Comparison of ENCODE assay signal across 8 cellular contexts in the genomic region with DNA sequence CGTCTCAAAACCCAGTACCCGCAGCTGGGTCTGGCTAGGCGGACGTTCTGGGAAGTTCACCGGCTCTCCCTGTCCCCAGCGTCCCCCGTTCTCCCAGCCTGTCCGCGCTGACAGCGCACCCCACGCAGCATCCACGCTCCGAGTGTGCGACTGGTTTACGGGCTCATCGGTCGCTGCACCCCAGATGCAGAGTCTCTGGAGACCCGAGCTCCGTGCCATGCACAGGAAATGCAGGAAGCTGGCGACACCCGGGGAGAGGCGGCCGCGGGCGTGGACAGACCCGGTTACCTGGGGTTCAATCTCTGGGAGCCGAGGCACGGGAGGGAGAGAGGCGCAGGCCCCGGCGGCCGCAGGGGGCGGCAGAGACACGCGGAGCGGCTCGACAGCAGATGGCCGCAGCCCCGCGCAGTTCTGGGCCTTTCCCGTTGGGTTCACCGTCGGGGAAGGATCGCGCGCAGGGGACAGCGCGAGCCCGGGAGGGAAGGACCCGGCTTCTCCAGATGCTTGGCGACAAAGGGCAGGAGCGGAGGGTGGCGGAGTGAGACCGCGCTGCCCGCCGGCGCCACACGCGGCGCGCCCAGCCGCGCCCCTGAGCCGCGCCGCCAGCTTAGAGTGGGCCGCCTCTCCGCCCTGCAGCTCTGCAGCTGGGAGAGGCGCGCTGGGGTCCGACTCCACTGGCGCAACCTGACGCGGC. TPM values are rescaled to one million over a fixed set of nuclear protein-coding genes. Genes with fewer than 3 reads are reported as not detected.
A peak's percentile ranks its signal among the peaks of the same experiment; 100 is the strongest.
DNase-seq lines count a peak whose midpoint lies in the region; ATAC-seq and TF ChIP-seq lines count a peak whose summit lies in the region.

No MANE protein-coding gene starts in this region.

- CTCF ChIA-PET in activated naive CD4-positive, alpha-beta T cell treated with anti-CD3 and anti-CD28 coated beads for 36 hours (lab: Charles Lee) = interaction anchor here (0.7 to 4.6 kb wide), 10 partner anchors 10 to 234 kb away, joined by 3 to 45 read pairs (median 4); a partner anchor contains a TSS

- TF ChIP-seq POLR2A in tibial nerve (IDR thresholded peaks at IDR 0.05) = peak in 1 of 2 donors; percentile 17

- peak; percentile 75 for ATAC-seq in GM21528 (IDR thresholded peaks at IDR 0.05; ENCODE audit: low FRiP score, unreplicated experiment)

- H3K36me3 ChIP-seq in SJSA1 (peaks cover 52% of the 10 kb centered on the region), tibial nerve (peaks cover 0 to 9% (median 0%) of the 10 kb centered on the region in 3 donors)

- H3K4me3 ChIP-seq in SJSA1 = peak overlapping the region; percentile 91
- H3K4me3 ChIP-seq in tibial nerve = peak overlapping the region; percentile 48 to 84 (median 74)

- H3K4me1 Mint-ChIP-seq in IgD-negative memory B cell (peaks cover 5 to 6% (median 5%) of the 10 kb centered on the region in 3 donors), osteocyte (ENCODE audit: unreplicated experiment) (peaks cover 14% of the 10 kb centered on the region)
- peaks cover 4% of the 10 kb centered on the region for H3K4me1 Mint-ChIP-seq in activated naive CD4-positive, alpha-beta T cell treated with anti-CD3 and anti-CD28 coated beads for 36 hours (ENCODE audit: low read depth)

- H3K27me3 ChIP-seq in SJSA1 (replicated peaks) (no peaks in the 10 kb centered on the region), tibial nerve (peaks cover 0 to 55% of the 10 kb centered on the region in 2 donors)

- H3K27ac ChIP-seq in SJSA1 = peak overlapping the region; percentile 67
- H3K27ac ChIP-seq in tibial nerve = peak overlapping the region; percentile 73 to 90 (median 80)

- H3K36me3 Mint-ChIP-seq in IgD-negative memory B cell (no peaks in the 10 kb centered on the region), osteocyte (ENCODE audit: unreplicated experiment) (no peaks in the 10 kb centered on the region)
- no peaks in the 10 kb centered on the region for H3K36me3 Mint-ChIP-seq in activated naive CD4-positive, alpha-beta T cell treated with anti-CD3 and anti-CD28 coated beads for 36 hours (ENCODE audit: low read depth)

- peaks cover 25% of the 10 kb centered on the region for H3K27me3 Mint-ChIP-seq in IgD-negative memory B cell
- H3K27me3 Mint-ChIP-seq in activated naive CD4-positive, alpha-beta T cell treated with anti-CD3 and anti-CD28 coated beads for 36 hours (ENCODE audit: low read depth) = peaks cover 50% of the 10 kb centered on the region
- H3K27me3 Mint-ChIP-seq in osteocyte (ENCODE audit: unreplicated experiment) = no peaks in the 10 kb centered on the region

- H3K4me1 ChIP-seq in SJSA1 (replicated peaks) = peaks cover 30% of the 10 kb centered on the region
- peaks cover 0 to 40% (median 15%) of the 10 kb centered on the region in 4 donors for H3K4me1 ChIP-seq in tibial nerve

- H3K9me3 ChIP-seq in SJSA1 (replicated peaks) (no peaks in the 10 kb centered on the region), tibial nerve (no peaks in the 10 kb centered on the region)

- peak overlapping the region; percentile 62 to 93 (median 82) for H3K27ac Mint-ChIP-seq in IgD-negative memory B cell
- no peak overlapping the region for H3K27ac Mint-ChIP-seq in activated naive CD4-positive, alpha-beta T cell treated with anti-CD3 and anti-CD28 coated beads for 36 hours
- peak overlapping the region; percentile 75 for H3K27ac Mint-ChIP-seq in osteocyte (ENCODE audit: unreplicated experiment)

- no peaks in the 10 kb centered on the region for H3K9me3 Mint-ChIP-seq in IgD-negative memory B cell
- H3K9me3 Mint-ChIP-seq in activated naive CD4-positive, alpha-beta T cell treated with anti-CD3 and anti-CD28 coated beads for 36 hours = no peaks in the 10 kb centered on the region
- H3K9me3 Mint-ChIP-seq in osteocyte (ENCODE audit: unreplicated experiment) = no peaks in the 10 kb centered on the region

- no peak for TF ChIP-seq EP300 in tibial nerve (IDR thresholded peaks at IDR 0.05)

- peak; percentile 91 for TF ChIP-seq CTCF in osteocyte (IDR thresholded peaks at IDR 0.05)
- peak; percentile 83 to 93 (median 91) for TF ChIP-seq CTCF in tibial nerve (IDR thresholded peaks at IDR 0.05)

- H3K4me3 Mint-ChIP-seq in IgD-negative memory B cell (peak overlapping the region; percentile 88 to 95 (median 93)), osteocyte (ENCODE audit: unreplicated experiment) (peak overlapping the region; percentile 87)
- peak overlapping the region; percentile 79 for H3K4me3 Mint-ChIP-seq in activated naive CD4-positive, alpha-beta T cell treated with anti-CD3 and anti-CD28 coated beads for 36 hours

- WGBS in tibial nerve, 2 donors = 3 to 8% methylated on average over 2 to 48 of the region's 75 CpGs

- intact Hi-C loops in activated naive CD4-positive, alpha-beta T cell treated with anti-CD3 and anti-CD28 coated beads for 36 hours (cut with micrococcal nuclease) = loop anchor here (1.0 kb wide), 3 partner anchors 36 to 222 kb away; a partner anchor contains a TSS

- DNase-seq in DMS53 (lab: John Stamatoyannopoulos, UW) (peak; percentile 91), SJSA1 (ENCODE audit: low read depth in 1 of 2, low spot score in 2 of 2) (peak; percentile 87 to 93), glomerular visceral epithelial cell (ENCODE audit: extremely low spot score) (peak; percentile 78), osteocyte (ENCODE audit: extremely low spot score, unreplicated experiment) (peak; percentile 91), tibial nerve (ENCODE audit: low spot score in 2 of 2) (peak; percentile 39 to 57)
- DNase-seq in activated naive CD4-positive, alpha-beta T cell treated with anti-CD3 and anti-CD28 coated beads for 36 hours = peak; percentile 79

RNA-seq across cellular contexts. Expression of a gene that starts 0.6 kb away (rescaled TPM):
- 0.70 TPM for polyA plus RNA-seq in IgD-negative memory B cell
- 24.1 and 31.2 TPM in 2 replicates for total RNA-seq in SJSA1 (2014; rRNA removed; shearing (Covaris generic))
- under 1 TPM; 0.21 to 0.64 TPM for total RNA-seq in activated naive CD4-positive, alpha-beta T cell treated with anti-CD3 and anti-CD28 coated beads for 36 hours
- total RNA-seq in osteocyte (3.2 and 4.5 TPM in 2 replicates), tibial nerve (10 to 100 TPM; 29.1 to 67.5 (median 38.5) TPM)

RNA-seq across cellular contexts. Expression of a gene that starts 16.8 kb away (rescaled TPM):
- not detected for polyA plus RNA-seq in IgD-negative memory B cell
- not detected in 2 replicates for total RNA-seq in SJSA1 (2014; rRNA removed; shearing (Covaris generic))
- total RNA-seq in activated naive CD4-positive, alpha-beta T cell treated with anti-CD3 and anti-CD28 coated beads for 36 hours = not detected
- total RNA-seq in osteocyte = not detected in 2 replicates
- total RNA-seq in tibial nerve = 1 to 10 TPM in 2 of 4 donors, under 1 TPM in 2; 0.44 to 2.9 (median 0.99) TPM

RNA-seq across cellular contexts. Expression of a gene that starts 36.4 kb away (rescaled TPM):
- not detected for polyA plus RNA-seq in IgD-negative memory B cell
- 0.09 and 0.21 TPM in 2 replicates for total RNA-seq in SJSA1 (2014; rRNA removed; shearing (Covaris generic))
- 1 to 10 TPM in 1 of 2 experiments, under 1 TPM in 1; 0.64 to 1.2 TPM for total RNA-seq in activated naive CD4-positive, alpha-beta T cell treated with anti-CD3 and anti-CD28 coated beads for 36 hours
- total RNA-seq in osteocyte (0.30 and 0.50 TPM in 2 replicates), tibial nerve (under 1 TPM in 2 of 4 donors, not detected in 2; 0.44 to 0.60 TPM)

RNA-seq across cellular contexts. Expression of a gene that starts 36.6 kb away (rescaled TPM):
- polyA plus RNA-seq in IgD-negative memory B cell = 552 TPM
- total RNA-seq in SJSA1 (2014; rRNA removed; shearing (Covaris generic)) = 330 and 440 TPM in 2 replicates
- total RNA-seq in activated naive CD4-positive, alpha-beta T cell treated with anti-CD3 and anti-CD28 coated beads for 36 hours = 100 to 1,000 TPM; 677 to 784 TPM
- total RNA-seq in osteocyte = 371 and 387 TPM in 2 replicates
- 100 to 1,000 TPM in 3 of 4 donors, 10 to 100 TPM in 1; 69.8 to 143 (median 118) TPM for total RNA-seq in tibial nerve

RNA-seq across cellular contexts. Expression of a gene that starts 43.6 kb away (rescaled TPM):
- polyA plus RNA-seq in IgD-negative memory B cell = 1.4 TPM
- total RNA-seq in SJSA1 (2014; rRNA removed; shearing (Covaris generic)) = 0.37 and 5.5 TPM in 2 replicates
- total RNA-seq in activated naive CD4-positive, alpha-beta T cell treated with anti-CD3 and anti-CD28 coated beads for 36 hours = 1 to 10 TPM; 1.8 to 2.0 TPM
- total RNA-seq in osteocyte (0.78 and 0.91 TPM in 2 replicates), tibial nerve (1 to 10 TPM; 1.7 to 3.9 (median 2.5) TPM)

Comparison
In these comparisons a context has a peak if more than half of its experiments do, and no peak if none do; other contexts are left out.
1. Peak in every context shown above with its lines: DNase-seq, ATAC-seq, H3K4me3 ChIP-seq and H3K27ac ChIP-seq.